ENCODE assay signal across 20 cellular contexts in the genomic region with DNA sequence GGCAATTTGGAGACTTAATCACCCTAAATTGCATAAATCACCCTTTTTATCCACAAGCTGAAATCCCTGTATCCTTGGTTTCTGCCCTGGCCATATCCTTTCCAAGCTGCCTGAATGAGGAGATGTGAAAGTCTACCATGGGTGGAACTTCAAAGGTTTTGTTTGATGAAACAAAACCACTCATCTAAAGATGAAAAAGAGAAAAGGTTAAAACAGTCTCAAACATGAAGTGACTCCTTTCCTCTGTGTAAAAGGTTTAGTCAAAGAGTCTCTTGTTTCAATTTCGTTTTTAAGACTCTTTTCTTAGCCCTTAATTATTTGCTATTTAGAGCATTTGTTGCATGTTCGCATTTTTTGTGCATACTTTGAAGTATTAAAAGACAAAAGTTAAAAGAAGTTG. TPM values are rescaled to one million over a fixed set of nuclear protein-coding genes. Genes with fewer than 3 reads are reported as not detected.
DNase-seq lines count a peak whose midpoint lies in the region; ATAC-seq and TF ChIP-seq lines count a peak whose summit lies in the region.
"Had no signal": no experiment of that assay in that cellular context is flagged by ENCODE, and none has a peak within 500 bp of the region (broad histone marks: within the 10 kb centered on the region; RNA-seq: fewer than 3 reads in every experiment).

No MANE protein-coding gene starts in this region.

- peak; percentile 30 for ATAC-seq in activated naive CD8-positive, alpha-beta T cell treated with anti-CD3 and anti-CD28 coated beads, Interleukin-2, amount 10 ng/mL, durations not matched to agents 7 days and 5 days (ENCODE audit: low read depth)
- ATAC-seq in GM21515 (IDR thresholded peaks at IDR 0.05; ENCODE audit: unreplicated experiment) = peak; percentile 62
- ATAC-seq in HG03442 (IDR thresholded peaks at IDR 0.05; ENCODE audit: unreplicated experiment) = peak; percentile 63
- ATAC-seq in GM19351 (IDR thresholded peaks at IDR 0.05; ENCODE audit: unreplicated experiment) = no peak
- ATAC-seq: body of pancreas, left lung had no signal

- H3K4me3 Mint-ChIP-seq in activated naive CD8-positive, alpha-beta T cell treated with anti-CD3 and anti-CD28 coated beads, Interleukin-2, amount 10 ng/mL, durations not matched to agents 7 days and 5 days = peak overlapping the region; percentile 33
- no peak overlapping the region for H3K4me3 Mint-ChIP-seq in activated naive CD8-positive, alpha-beta T cell treated with anti-CD3 and anti-CD28 coated beads for 36 hours
- H3K4me3 Mint-ChIP-seq: dendritic cell treated with granulocyte-macrophage colony-stimulating factor and Interleukin-4, amounts not matched to agents 40 ng/mL and 50 ng/mL, for 4 days had no signal

- H3K9me3 Mint-ChIP-seq in activated naive CD8-positive, alpha-beta T cell treated with anti-CD3 and anti-CD28 coated beads, Interleukin-2, amount 10 ng/mL, durations not matched to agents 7 days and 5 days = no peaks in the 10 kb centered on the region
- no peaks in the 10 kb centered on the region for H3K9me3 Mint-ChIP-seq in activated naive CD8-positive, alpha-beta T cell treated with anti-CD3 and anti-CD28 coated beads for 36 hours
- H3K9me3 Mint-ChIP-seq: dendritic cell treated with granulocyte-macrophage colony-stimulating factor and Interleukin-4, amounts not matched to agents 40 ng/mL and 50 ng/mL, for 4 days had no signal

- no peak overlapping the region for H3K27ac ChIP-seq in adrenal gland
- H3K27ac ChIP-seq: body of pancreas, left lung, neutrophil, right atrium auricular region had no signal

- 72 to 86% (median 79%) methylated on average over 2 of the region's 2 CpGs for WGBS in adrenal gland, 4 donors

- no peak for TF ChIP-seq POLR2A in adrenal gland (IDR thresholded peaks at IDR 0.05)

- H3K27me3 ChIP-seq in adrenal gland = no peaks in the 10 kb centered on the region
- H3K27me3 ChIP-seq: body of pancreas, left lung, right atrium auricular region had no signal

- H3K36me3 ChIP-seq in adrenal gland (replicated peaks in 1 of 2) = no peaks in the 10 kb centered on the region
- H3K36me3 ChIP-seq: left lung, neutrophil, right atrium auricular region had no signal

- intact Hi-C loops in adrenal gland (cut with DNase I) = no loop called here

- no peak for TF ChIP-seq CTCF in adrenal gland (IDR thresholded peaks at IDR 0.05)

- H3K4me1 ChIP-seq in adrenal gland (replicated peaks in 1 of 2) = peaks cover 0 to 8% of the 10 kb centered on the region in 2 donors
- H3K4me1 ChIP-seq: left lung had no signal

- H3K9me3 ChIP-seq in adrenal gland (replicated peaks in 1 of 3) = no peaks in the 10 kb centered on the region
- H3K9me3 ChIP-seq: body of pancreas, left lung, neutrophil, right atrium auricular region had no signal

- no peak overlapping the region for H3K4me3 ChIP-seq in adrenal gland
- H3K4me3 ChIP-seq: body of pancreas, left lung, right atrium auricular region had no signal

- DNase-seq in activated naive CD8-positive, alpha-beta T cell treated with anti-CD3 and anti-CD28 coated beads, Interleukin-2, amount 10 ng/mL, durations not matched to agents 7 days and 5 days = no peak
- DNase-seq in activated naive CD8-positive, alpha-beta T cell treated with anti-CD3 and anti-CD28 coated beads for 36 hours = no peak
- no peak for DNase-seq in SKM-1 (lab: John Stamatoyannopoulos, UW; ENCODE audit: unreplicated experiment)
- no peak for DNase-seq in NCI-H526 treated with DMSO at 0.1 percent for 48 hours (lab: John Stamatoyannopoulos, UW)
- no peak for DNase-seq in adrenal gland
- DNase-seq: activated gamma-delta T cell treated with Interleukin-2 at 50 U/mL for 16 hours, body of pancreas, COR-L47, erythroblast, KBM-7, left lung, NCI-H1048, NCI-H82 had no signal

- peaks cover 3% of the 10 kb centered on the region for H3K27me3 Mint-ChIP-seq in activated naive CD8-positive, alpha-beta T cell treated with anti-CD3 and anti-CD28 coated beads, Interleukin-2, amount 10 ng/mL, durations not matched to agents 7 days and 5 days
- peaks cover 5% of the 10 kb centered on the region for H3K27me3 Mint-ChIP-seq in activated naive CD8-positive, alpha-beta T cell treated with anti-CD3 and anti-CD28 coated beads for 36 hours
- H3K27me3 Mint-ChIP-seq: dendritic cell treated with granulocyte-macrophage colony-stimulating factor and Interleukin-4, amounts not matched to agents 40 ng/mL and 50 ng/mL, for 4 days had no signal

- no peaks in the 10 kb centered on the region for H3K36me3 Mint-ChIP-seq in activated naive CD8-positive, alpha-beta T cell treated with anti-CD3 and anti-CD28 coated beads, Interleukin-2, amount 10 ng/mL, durations not matched to agents 7 days and 5 days
- no peaks in the 10 kb centered on the region for H3K36me3 Mint-ChIP-seq in activated naive CD8-positive, alpha-beta T cell treated with anti-CD3 and anti-CD28 coated beads for 36 hours

- POLR2A ChIA-PET in activated naive CD8-positive, alpha-beta T cell treated with anti-CD3 and anti-CD28 coated beads, Interleukin-2, amount 10 ng/mL, durations not matched to agents 7 days and 5 days (lab: Charles Lee) = no interaction called here

- H3K4me1 Mint-ChIP-seq in activated naive CD8-positive, alpha-beta T cell treated with anti-CD3 and anti-CD28 coated beads, Interleukin-2, amount 10 ng/mL, durations not matched to agents 7 days and 5 days = peaks cover 11% of the 10 kb centered on the region
- H3K4me1 Mint-ChIP-seq in activated naive CD8-positive, alpha-beta T cell treated with anti-CD3 and anti-CD28 coated beads for 36 hours = peaks cover 8% of the 10 kb centered on the region

- H3K27ac Mint-ChIP-seq in activated naive CD8-positive, alpha-beta T cell treated with anti-CD3 and anti-CD28 coated beads, Interleukin-2, amount 10 ng/mL, durations not matched to agents 7 days and 5 days = peak overlapping the region; percentile 0
- H3K27ac Mint-ChIP-seq in activated naive CD8-positive, alpha-beta T cell treated with anti-CD3 and anti-CD28 coated beads for 36 hours = no peak overlapping the region
- H3K27ac Mint-ChIP-seq: dendritic cell treated with granulocyte-macrophage colony-stimulating factor and Interleukin-4, amounts not matched to agents 40 ng/mL and 50 ng/mL, for 4 days had no signal

RNA-seq across cellular contexts. Expression of gene SLC45A2, which starts 11.2 kb away (rescaled TPM):
- total RNA-seq in activated naive CD8-positive, alpha-beta T cell treated with anti-CD3 and anti-CD28 coated beads, Interleukin-2, amount 10 ng/mL, durations not matched to agents 7 days and 5 days = under 1 TPM in 1 of 2 experiments, not detected in 1; 0.40 TPM
- total RNA-seq in activated naive CD8-positive, alpha-beta T cell treated with anti-CD3 and anti-CD28 coated beads for 36 hours = not detected
- total RNA-seq in adrenal gland = not detected
- under 1 TPM in 2 of 3 donors, not detected in 1; 0.03 to 0.16 TPM for polyA plus RNA-seq in adrenal gland
- total RNA-seq: body of pancreas, left lung had no signal

RNA-seq across cellular contexts. Expression of gene AMACR, which starts 34.6 kb away (rescaled TPM):
- 1 to 10 TPM; 5.9 to 6.1 TPM for total RNA-seq in activated naive CD8-positive, alpha-beta T cell treated with anti-CD3 and anti-CD28 coated beads, Interleukin-2, amount 10 ng/mL, durations not matched to agents 7 days and 5 days
- total RNA-seq in activated naive CD8-positive, alpha-beta T cell treated with anti-CD3 and anti-CD28 coated beads for 36 hours = 10 to 100 TPM in 1 of 2 experiments, 1 to 10 TPM in 1; 9.7 to 10.5 TPM
- 10 to 100 TPM; 17.3 to 46.5 (median 29.3) TPM for total RNA-seq in adrenal gland
- 10 to 100 TPM in 1 of 3 donors, 1 to 10 TPM in 2; 9.2 to 26.1 (median 9.6) TPM for polyA plus RNA-seq in adrenal gland

RNA-seq across cellular contexts. Expression of gene RXFP3, which starts 37.1 kb away (rescaled TPM):
- not detected for total RNA-seq in activated naive CD8-positive, alpha-beta T cell treated with anti-CD3 and anti-CD28 coated beads, Interleukin-2, amount 10 ng/mL, durations not matched to agents 7 days and 5 days
- not detected for total RNA-seq in activated naive CD8-positive, alpha-beta T cell treated with anti-CD3 and anti-CD28 coated beads for 36 hours
- total RNA-seq in adrenal gland = 1 to 10 TPM in 2 of 8 donors, under 1 TPM in 4, not detected in 2; 0.14 to 9.7 (median 0.63) TPM
- polyA plus RNA-seq in adrenal gland = under 1 TPM in 1 of 3 donors, not detected in 2; 0.60 TPM
- total RNA-seq: body of pancreas, left lung, mononuclear cell, right atrium auricular region had no signal
